ENCODE assay signal across 22 cellular contexts in genomic region chr3:123296261-123296660, GRCh38.
"Had no signal": no experiment of that assay in that cellular context is flagged by ENCODE, and none has a peak within 500 bp of the region (broad histone marks: within the 10 kb centered on the region; RNA-seq: fewer than 3 reads in every experiment).

No MANE protein-coding gene starts in this region.

- H3K4me3 ChIP-seq: K562, SJSA1, SK-N-MC had no signal

- H3K36me3 ChIP-seq: SJSA1 had no signal

- DNase-seq: Kasumi-1, MM.1S, NCI-H1092 treated with DMSO at 0.1 percent for 48 hours, NCI-H1436, NCI-H187, NCI-H2029, NCI-H2081 treated with DMSO at 0.1 percent for 48 hours, NCI-H2171, NCI-H226, NCI-H446, NCI-H510A, NCI-H524 treated with DMSO at 0.1 percent for 48 hours, NCI-H69, NCI-H774, Right ventricle myocardium superior, RPMI8226, SIG-M5 had no signal

- H3K9ac ChIP-seq: KMS-11 had no signal

- ATAC-seq: K562 had no signal

- H3K4me1 ChIP-seq: SJSA1 had no signal

- H3K4me2 ChIP-seq: KMS-11 had no signal

- H3K27ac ChIP-seq: HL-60, KMS-11, SJSA1, SK-N-MC had no signal

- H3K9me3 ChIP-seq: SJSA1 had no signal
